Comparison of ENCODE assay signal across 21 cellular contexts in the genomic region with DNA sequence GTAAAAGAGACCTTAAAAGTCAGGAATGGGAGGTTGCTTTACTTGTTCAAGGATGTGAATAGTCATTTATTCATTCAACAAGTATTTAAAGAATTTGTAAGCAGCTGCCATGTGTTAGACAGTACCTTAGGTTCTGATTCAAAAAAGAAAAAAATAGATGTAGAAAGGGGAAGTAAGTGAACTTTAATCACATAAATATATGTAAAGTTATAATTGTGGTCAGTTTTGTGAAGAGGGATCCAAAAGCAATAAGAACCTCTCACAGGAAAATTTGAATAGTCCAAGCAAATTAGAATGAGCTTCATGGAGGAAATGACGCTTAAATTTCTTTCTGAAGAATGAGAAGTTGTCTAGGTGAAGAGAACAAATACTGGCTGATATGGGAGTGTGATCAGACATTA.
DNase-seq lines count a peak whose midpoint lies in the region; ATAC-seq, FAIRE-seq and TF ChIP-seq lines count a peak whose summit lies in the region.
"Had no signal": no experiment of that assay in that cellular context is flagged by ENCODE, and none has a peak within 500 bp of the region (broad histone marks: within the 10 kb centered on the region; RNA-seq: fewer than 3 reads in every experiment).

No MANE protein-coding gene starts in this region.

- H4K20me1 ChIP-seq in PC-9 (ENCODE audit: insufficient read depth), result no peaks in the 10 kb centered on the region

- no peaks in the 10 kb centered on the region for H3K36me3 ChIP-seq in PC-9 (ENCODE audit: low read depth)
- H3K36me3 ChIP-seq in kidney (ENCODE audit: control insufficient read depth in 1 of 2, insufficient read depth in 2 of 2, low read length in 2 of 2), result no peaks in the 10 kb centered on the region
- H3K36me3 ChIP-seq: left lung, thyroid gland had no signal

- BruUV-seq in PC-9 (replicated peaks; lab: Mats Ljungman, UMichigan), result no TSS peak

- DNase-seq in GM04503 (ENCODE audit: low read depth), result peak; percentile 35
- DNase-seq in PC-9, result peak in 1 of 2 experiments; percentile 74
- DNase-seq in epithelial cell of esophagus (ENCODE audit: low read depth), result peak; percentile 21
- DNase-seq in renal cortical epithelial cell (ENCODE audit: low read depth), result peak; percentile 80
- no peak for DNase-seq in SIG-M5 (lab: John Stamatoyannopoulos, UW)
- no peak for DNase-seq in kidney
- DNase-seq in midbrain (lab: John Stamatoyannopoulos, UW), result no peak
- DNase-seq: activated CD8-positive, alpha-beta T cell treated with anti-CD3 and anti-CD28 coated beads, Interleukin-2, amount 10 ng/mL, durations not matched to agents 7 days and 5 days; caudate nucleus; DMS 273 treated with DMSO at 0.1 percent for 48 hours; endodermal cell; foreskin melanocyte; GOT3; left lung; NCI-H82; stimulated activated CD4-positive, alpha-beta T cell treated with anti-CD3 and anti-CD28 coated beads, Interleukin-12 subunit alpha, Interleukin-12 subunit beta, amount 100 ng/mL, for 4 hours; T-helper 1 cell; thyroid gland had no signal

- H3K9me3 ChIP-seq in PC-9 (ENCODE audit: insufficient read depth, low read depth), result no peaks in the 10 kb centered on the region; the same call in 1 of the 2 replicates
- H3K9me3 ChIP-seq in kidney (ENCODE audit: control insufficient read depth in 1 of 2, low read length in 2 of 2), result no peaks in the 10 kb centered on the region
- H3K9me3 ChIP-seq: left lung, thyroid gland had no signal

- H2AFZ ChIP-seq in PC-9, result peak overlapping the region; percentile 49; the same call in 1 of the 2 replicates

- no peak overlapping the region for H3K9ac ChIP-seq in kidney (ENCODE audit: low read length in 2 of 2)

- no peaks in the 10 kb centered on the region for H3K79me2 ChIP-seq in PC-9 (ENCODE audit: low read depth)

- POLR2A ChIA-PET in PC-9 (lab: Charles Lee; ENCODE audit: unreplicated experiment), result interaction anchor here (0.7 kb wide), 1 partner anchor 491 kb away, joined by 19 read pairs; no protein-coding TSS in a partner anchor

- H3K4me2 ChIP-seq in PC-9, result peak overlapping the region; percentile 22; the same call in 1 of the 2 replicates

- H3K27ac ChIP-seq in PC-9 (peak overlapping the region; percentile 18; the same call in 1 of the 2 replicates), kidney (ENCODE audit: low read depth in 2 of 2, low read length in 2 of 2) (no peak overlapping the region)
- H3K27ac ChIP-seq: HL-60, left lung, thyroid gland had no signal

- CTCF ChIA-PET in PC-9 (lab: Charles Lee), result no interaction called here

- no peak for TF ChIP-seq CTCF in PC-9 (conservative IDR thresholded peaks at IDR 0.05)
- no peak for TF ChIP-seq CTCF in epithelial cell of esophagus (IDR thresholded peaks at IDR 0.05; ENCODE audit: insufficient read depth, low read depth, low read length, missing control alignments)
- no peak for TF ChIP-seq CTCF in kidney (IDR thresholded peaks at IDR 0.05; ENCODE audit: borderline replicate concordance, extremely low read depth, insufficient read depth)

- intact Hi-C loops in PC-9 (cut with micrococcal nuclease; ENCODE audit: unreplicated experiment) (no loop called here), kidney (cut with DNase I) (no loop called here)

- no peaks in the 10 kb centered on the region for H3K9me2 ChIP-seq in PC-9 (ENCODE audit: insufficient read depth)

- H3K27me3 ChIP-seq in PC-9 (ENCODE audit: insufficient read depth, low read depth), result no peaks in the 10 kb centered on the region
- H3K27me3 ChIP-seq: left lung, thyroid gland had no signal

- FAIRE-seq in kidney (lab: Jason Lieb, UNC), result no peak
- FAIRE-seq: K562 had no signal

- no peak for ATAC-seq in GM21423 (IDR thresholded peaks at IDR 0.05; ENCODE audit: unreplicated experiment)
- ATAC-seq: activated CD8-positive, alpha-beta T cell treated with anti-CD3 and anti-CD28 coated beads, Interleukin-2, amount 10 ng/mL, durations not matched to agents 7 days and 5 days; K562; left lung had no signal

- H3F3A ChIP-seq in PC-9 (ENCODE audit: insufficient read depth, low read depth), result no peaks in the 10 kb centered on the region

- H3K4me1 ChIP-seq in PC-9 (replicated peaks; ENCODE audit: insufficient read depth) (peaks cover 9% of the 10 kb centered on the region), kidney (ENCODE audit: control insufficient read depth in 1 of 2, insufficient read depth in 1 of 2, low read depth in 1 of 2, low read length in 2 of 2) (no peaks in the 10 kb centered on the region)

- no peak overlapping the region for H3K4me3 ChIP-seq in PC-9
- H3K4me3 ChIP-seq in epithelial cell of esophagus (ENCODE audit: low read length), result no peak overlapping the region
- no peak overlapping the region for H3K4me3 ChIP-seq in kidney (ENCODE audit: low read length in 2 of 2)
- H3K4me3 ChIP-seq: K562, left lung, thyroid gland had no signal

Comparison
In these comparisons a context has a peak if more than half of its experiments do, and no peak if none do; other contexts are left out.
1. DNase-seq: peak in GM04503 (single experiment), epithelial cell of esophagus (single experiment) and renal cortical epithelial cell (single experiment); none in SIG-M5 (single experiment), kidney (single experiment) and midbrain (single experiment).